In the genomic region with DNA sequence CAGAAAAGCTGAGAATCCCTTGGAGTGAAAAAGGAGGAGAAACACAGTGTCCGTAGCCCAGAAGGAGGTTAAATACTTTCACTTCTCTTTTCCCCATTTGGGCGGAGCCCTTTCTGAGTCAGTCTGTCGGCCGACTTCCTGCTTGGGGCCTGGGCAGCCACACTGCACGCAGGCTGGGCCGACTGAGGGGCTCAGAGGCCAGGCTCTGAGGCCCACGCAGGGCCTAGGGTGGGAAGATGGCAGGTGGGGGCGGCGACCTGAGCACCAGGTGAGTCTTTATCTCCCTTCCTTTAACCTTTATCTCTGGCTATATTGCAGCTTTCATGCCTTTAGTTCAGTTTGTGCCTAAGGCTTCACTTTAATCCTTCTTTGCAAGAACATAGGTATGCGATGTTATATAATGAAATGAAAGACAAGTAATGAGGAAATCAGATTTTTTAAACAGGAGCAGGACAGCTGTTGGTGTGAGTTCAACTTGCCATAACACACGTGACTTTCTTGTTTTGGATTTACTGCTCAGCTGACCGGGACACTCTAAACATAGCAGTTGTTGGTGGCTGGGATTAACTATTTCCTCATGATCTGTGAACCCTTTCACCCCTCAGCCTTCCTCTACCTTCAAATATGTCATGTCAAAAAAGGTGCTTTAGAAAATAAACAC, we compare ENCODE assay signal across 8 cellular contexts. TPM values are rescaled to one million over a fixed set of nuclear protein-coding genes. Genes with fewer than 3 reads are reported as not detected.
DNase-seq lines count a peak whose midpoint lies in the region; ATAC-seq and TF ChIP-seq lines count a peak whose summit lies in the region.

A gene (plus strand): TSS at position 141 of the 661 bp plus-strand sequence. CDS start 96 bp downstream, at position 237.

- H2BK120ac ChIP-seq in mesenchymal stem cell (ENCODE audit: low read depth, low read length): peak within 1 kb of the TSS; percentile 96

- peak within 1 kb of the TSS; percentile 83 for H2AK5ac ChIP-seq in mesenchymal stem cell (ENCODE audit: low read length, severe bottlenecking)

- H4K8ac ChIP-seq in mesenchymal stem cell (ENCODE audit: low read length): peak within 1 kb of the TSS; percentile 93

- DNase-seq in LHCN-M2 (ENCODE audit: low read depth) (peak; percentile 82), choroid plexus epithelial cell (ENCODE audit: low read depth) (peak; percentile 88), mesenchymal stem cell (peak; percentile 92), NCI-H1105 (lab: John Stamatoyannopoulos, UW) (no peak)
- peak; percentile 70 for DNase-seq in activated CD4-positive, CD25-positive, alpha-beta regulatory T cell treated with anti-CD3 and anti-CD28 coated beads, Interleukin-2, amount 50 U/mL, for 72 hours
- DNase-seq in stimulated activated CD8-positive, alpha-beta memory T cell treated with anti-CD3 and anti-CD28 coated beads, Interleukin-4, amount 100 ng/mL, for 24 hours (ENCODE audit: low read depth): peak; percentile 63

- H3K79me2 ChIP-seq in DOHH2 (ENCODE audit: control insufficient read depth, low read length): peaks cover 42% of the 10 kb centered on the region

- H3K18ac ChIP-seq in mesenchymal stem cell (ENCODE audit: low read depth in 1 of 2, low read length in 2 of 2): peak within 1 kb of the TSS; percentile 84 to 92

- no peaks in the 10 kb centered on the region for H3K9me2 ChIP-seq in DOHH2 (replicated peaks; ENCODE audit: control insufficient read depth, low read length)

- TF ChIP-seq CTCF in DOHH2 (IDR thresholded peaks at IDR 0.05; ENCODE audit: low read depth, low read length, poor library complexity, severe bottlenecking): no peak
- TF ChIP-seq CTCF in choroid plexus epithelial cell (conservative IDR thresholded peaks at IDR 0.05; ENCODE audit: low read depth, low read length): no peak

- H3F3A ChIP-seq in DOHH2 (ENCODE audit: control insufficient read depth, insufficient read depth): peaks cover 17% of the 10 kb centered on the region

- peaks cover 2% of the 10 kb centered on the region; the same call in 1 of the 2 replicates for H3K27me3 ChIP-seq in DOHH2 (ENCODE audit: control insufficient read depth, low read length)
- no peaks in the 10 kb centered on the region for H3K27me3 ChIP-seq in mesenchymal stem cell (ENCODE audit: control insufficient read depth in 1 of 2, insufficient read depth in 1 of 2, low read length in 2 of 2)

- peak within 1 kb of the TSS; percentile 18 to 25 for H2BK12ac ChIP-seq in mesenchymal stem cell (ENCODE audit: low read length in 2 of 2)

- H3K36me3 ChIP-seq in DOHH2 (ENCODE audit: control insufficient read depth, low read length) (peaks cover 14% of the 10 kb centered on the region), mesenchymal stem cell (ENCODE audit: control insufficient read depth in 1 of 2, insufficient read depth in 2 of 2, low read depth in 1 of 2, low read length in 2 of 2) (peaks cover 0 to 17% of the 10 kb centered on the region in 2 experiments)

- no peaks in the 10 kb centered on the region for H3K9me3 ChIP-seq in DOHH2 (ENCODE audit: control insufficient read depth, insufficient read depth, low read length)
- H3K9me3 ChIP-seq in mesenchymal stem cell (ENCODE audit: control insufficient read depth, low read length): no peaks in the 10 kb centered on the region

- H3K4me2 ChIP-seq in DOHH2 (ENCODE audit: low read length) (peak within 1 kb of the TSS; percentile 93), mesenchymal stem cell (ENCODE audit: low read length, poor library complexity, severe bottlenecking) (peak within 1 kb of the TSS; percentile 91)

- H3K4me3 ChIP-seq in DOHH2 (ENCODE audit: low read length) (peak within 1 kb of the TSS; percentile 84), choroid plexus epithelial cell (ENCODE audit: low read depth, low read length) (peak within 1 kb of the TSS; percentile 72), mesenchymal stem cell (ENCODE audit: insufficient read depth in 1 of 2, low read depth in 1 of 2, low read length in 2 of 2) (peak within 1 kb of the TSS; percentile 52 to 91)

- H3K23ac ChIP-seq in mesenchymal stem cell (ENCODE audit: low read length in 2 of 2): peak within 1 kb of the TSS in 1 of 2 experiments; percentile 34

- H3K4me1 ChIP-seq in DOHH2 (ENCODE audit: control insufficient read depth, low read length) (peaks cover 53% of the 10 kb centered on the region), mesenchymal stem cell (ENCODE audit: control insufficient read depth, insufficient read depth, low read depth, low read length) (peaks cover 16% of the 10 kb centered on the region)

- peak within 1 kb of the TSS; percentile 36 for H2AFZ ChIP-seq in mesenchymal stem cell (ENCODE audit: low read depth, low read length)

- H4K20me1 ChIP-seq in DOHH2 (ENCODE audit: control insufficient read depth, insufficient read depth, low read depth, low read length): no peaks in the 10 kb centered on the region

- H3K9ac ChIP-seq in mesenchymal stem cell (ENCODE audit: low read length): peak within 1 kb of the TSS; percentile 98

- H3K79me1 ChIP-seq in mesenchymal stem cell (replicated peaks; ENCODE audit: low read length, poor library complexity, severe bottlenecking): peaks cover 3% of the 10 kb centered on the region

- H4K91ac ChIP-seq in mesenchymal stem cell (ENCODE audit: low read length): peak within 1 kb of the TSS; percentile 98

- peak within 1 kb of the TSS; percentile 7 to 87 for H3K4ac ChIP-seq in mesenchymal stem cell (ENCODE audit: low read depth in 1 of 2, low read length in 2 of 2)

- no peak within 1 kb of the TSS for H3K14ac ChIP-seq in mesenchymal stem cell (ENCODE audit: low read length in 2 of 2)

- ATAC-seq in GM21717 (IDR thresholded peaks at IDR 0.05; ENCODE audit: unreplicated experiment): peak; percentile 71

- WGBS in mesenchymal stem cell: 9% methylated on average over 9 of the region's 12 CpGs

- peak within 1 kb of the TSS; percentile 24 for H2BK5ac ChIP-seq in mesenchymal stem cell (ENCODE audit: low read depth, low read length, poor library complexity, severe bottlenecking)

- no peak within 1 kb of the TSS for H2BK15ac ChIP-seq in mesenchymal stem cell (ENCODE audit: low read depth, poor library complexity, severe bottlenecking)

- peak within 1 kb of the TSS; percentile 86 for H3K27ac ChIP-seq in DOHH2 (ENCODE audit: low read depth, low read length)
- peak within 1 kb of the TSS; percentile 85 for H3K27ac ChIP-seq in mesenchymal stem cell (ENCODE audit: low read length, poor library complexity, severe bottlenecking)

RNA-seq across cellular contexts. Expression of the gene that starts here (rescaled TPM):
- total RNA-seq in LHCN-M2 (2014; rRNA removed): 56.4 and 67.5 TPM in 2 replicates
- 30.0 TPM for polyA plus RNA-seq in LHCN-M2 (2012)
- polyA plus RNA-seq in mesenchymal stem cell (2013, experiment 1 of 2): 71.1 TPM
- 72.9 TPM for polyA plus RNA-seq in mesenchymal stem cell (2013, experiment 2 of 2)
